In genomic region chr11:8045839-8046238, GRCh38 we compare ENCODE assay signal across 1 cellular context.
TF ChIP-seq lines count a peak whose summit lies in the region.

No MANE protein-coding gene starts in this region.

TF ChIP-seq in GM23338, 12 proteins besides CTCF, POLR2A, EP300 and RAD21 (continued from another document):
- no peak for TF ChIP-seq STAT1 (IDR thresholded peaks at IDR 0.05; ENCODE audit: unreplicated experiment)
- no peak for TF ChIP-seq ZNF462 (CRISPR knock-in tag; IDR thresholded peaks at IDR 0.05)
- TF ChIP-seq ETS1 (IDR thresholded peaks at IDR 0.05) = no peak
- TF ChIP-seq NANOG (IDR thresholded peaks at IDR 0.05; ENCODE audit: borderline replicate concordance) = no peak
- TF ChIP-seq REST (IDR thresholded peaks at IDR 0.05; ENCODE audit: unreplicated experiment) = no peak
